Comparison of ENCODE assay signal across 8 cellular contexts in genomic region chr6:158026901-158027589, GRCh38. TPM values are rescaled to one million over a fixed set of nuclear protein-coding genes. Genes with fewer than 3 reads are reported as not detected.
DNase-seq lines count a peak whose midpoint lies in the region; ATAC-seq and TF ChIP-seq lines count a peak whose summit lies in the region.

No MANE protein-coding gene starts in this region.

- no peaks in the 10 kb centered on the region for H3K9me3 Mint-ChIP-seq in stimulated activated naive CD8-positive, alpha-beta T cell treated with anti-CD3 and anti-CD28 coated beads, Interleukin-15, Interleukin-2, amounts not matched to agents 100 ng/mL and 50 ng/mL, for 24 hours
- H3K9me3 Mint-ChIP-seq in mesothelial cell of epicardium: no peaks in the 10 kb centered on the region

- intact Hi-C loops in ascending aorta (cut with DNase I): loop anchor here (1.0 to 2.0 kb wide), 3 partner anchors 14 to 34 kb away; no protein-coding TSS in a partner anchor

- H3K4me3 ChIP-seq in ascending aorta: no peak overlapping the region

- peaks cover 19% of the 10 kb centered on the region for H3K36me3 Mint-ChIP-seq in stimulated activated naive CD8-positive, alpha-beta T cell treated with anti-CD3 and anti-CD28 coated beads, Interleukin-15, Interleukin-2, amounts not matched to agents 100 ng/mL and 50 ng/mL, for 24 hours (ENCODE audit: low read depth)
- peaks cover 9% of the 10 kb centered on the region for H3K36me3 Mint-ChIP-seq in mesothelial cell of epicardium

- no peak for DNase-seq in stimulated activated naive CD8-positive, alpha-beta T cell treated with anti-CD3 and anti-CD28 coated beads, Interleukin-15, Interleukin-2, amounts not matched to agents 100 U/mL and 50 U/mL, for 24 hours
- DNase-seq in ascending aorta (ENCODE audit: low spot score in 2 of 2) (no peak), mesothelial cell of epicardium (ENCODE audit: low spot score in 2 of 2, unreplicated experiment in 2 of 2) (no peak), NCI-H146 (lab: John Stamatoyannopoulos, UW) (no peak), HuH-7 (ENCODE audit: low spot score) (no peak)

- peak overlapping the region; percentile 81 to 84 for H3K27ac ChIP-seq in ascending aorta

- no peak for ATAC-seq in stimulated activated naive CD8-positive, alpha-beta T cell treated with anti-CD3 and anti-CD28 coated beads, Interleukin-15, Interleukin-2, amounts not matched to agents 100 U/mL and 50 U/mL, for 24 hours
- ATAC-seq in GM19463 (IDR thresholded peaks at IDR 0.05; ENCODE audit: unreplicated experiment) (no peak), HG02938 (IDR thresholded peaks at IDR 0.05; ENCODE audit: unreplicated experiment) (no peak)

- H3K4me1 Mint-ChIP-seq in stimulated activated naive CD8-positive, alpha-beta T cell treated with anti-CD3 and anti-CD28 coated beads, Interleukin-15, Interleukin-2, amounts not matched to agents 100 ng/mL and 50 ng/mL, for 24 hours (ENCODE audit: low read depth): peaks cover 57% of the 10 kb centered on the region
- peaks cover 34% of the 10 kb centered on the region for H3K4me1 Mint-ChIP-seq in mesothelial cell of epicardium

- TF ChIP-seq CTCF in ascending aorta (IDR thresholded peaks at IDR 0.05) (no peak), mesothelial cell of epicardium (IDR thresholded peaks at IDR 0.05; ENCODE audit: unreplicated experiment) (no peak)

- H3K27me3 Mint-ChIP-seq in stimulated activated naive CD8-positive, alpha-beta T cell treated with anti-CD3 and anti-CD28 coated beads, Interleukin-15, Interleukin-2, amounts not matched to agents 100 ng/mL and 50 ng/mL, for 24 hours: no peaks in the 10 kb centered on the region
- H3K27me3 Mint-ChIP-seq in mesothelial cell of epicardium (ENCODE audit: low read depth): no peaks in the 10 kb centered on the region

- no peaks in the 10 kb centered on the region for H3K27me3 ChIP-seq in ascending aorta

- H3K36me3 ChIP-seq in ascending aorta: no peaks in the 10 kb centered on the region

- peak overlapping the region; percentile 99 for H3K27ac Mint-ChIP-seq in stimulated activated naive CD8-positive, alpha-beta T cell treated with anti-CD3 and anti-CD28 coated beads, Interleukin-15, Interleukin-2, amounts not matched to agents 100 ng/mL and 50 ng/mL, for 24 hours
- peak overlapping the region; percentile 89 for H3K27ac Mint-ChIP-seq in mesothelial cell of epicardium

- peaks cover 6 to 33% of the 10 kb centered on the region in 2 donors for H3K4me1 ChIP-seq in ascending aorta

- H3K4me3 Mint-ChIP-seq in stimulated activated naive CD8-positive, alpha-beta T cell treated with anti-CD3 and anti-CD28 coated beads, Interleukin-15, Interleukin-2, amounts not matched to agents 100 ng/mL and 50 ng/mL, for 24 hours: peak overlapping the region; percentile 82
- no peak overlapping the region for H3K4me3 Mint-ChIP-seq in mesothelial cell of epicardium

- H3K9me3 ChIP-seq in ascending aorta: no peaks in the 10 kb centered on the region

RNA-seq across cellular contexts. Expression of gene SYNJ2, which starts 45.4 kb away (rescaled TPM):
- total RNA-seq in ascending aorta (3.0 TPM), mesothelial cell of epicardium (39.6 to 42.7 TPM (median 41.0 TPM) in 3 replicates)

Comparison
In these comparisons a context has a peak if more than half of its experiments do, and no peak if none do; other contexts are left out.
1. RNA of gene SYNJ2, which starts 45.4 kb away (total RNA-seq): 39.6 to 42.7 TPM in mesothelial cell of epicardium; 3.0 TPM in ascending aorta (single experiment); every median in the first group is over 10 times any median in the second.